10 cellular contexts compared by ENCODE assay signal in the genomic region with DNA sequence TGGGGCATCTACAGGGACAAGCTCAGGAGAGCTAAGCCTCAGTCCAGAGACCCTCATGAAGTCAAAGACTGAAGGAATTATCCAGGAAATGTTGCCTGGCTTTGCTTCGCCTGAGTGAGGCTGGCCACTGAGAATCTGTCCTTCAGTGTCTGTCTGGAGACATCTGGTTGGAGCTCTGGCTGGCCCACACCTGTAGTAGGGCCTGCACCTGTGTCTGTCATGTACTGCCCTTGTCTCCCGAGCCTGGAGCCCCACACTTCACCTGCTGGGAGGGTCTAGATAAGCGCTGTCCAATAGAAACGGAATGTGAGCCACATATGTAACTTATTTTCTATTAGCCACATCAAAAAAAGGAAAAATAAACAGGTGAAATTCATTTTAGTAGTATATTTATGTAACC. TPM values are rescaled to one million over a fixed set of nuclear protein-coding genes. Genes with fewer than 3 reads are reported as not detected.
DNase-seq lines count a peak whose midpoint lies in the region; ATAC-seq, FAIRE-seq and TF ChIP-seq lines count a peak whose summit lies in the region.
"Had no signal": no experiment of that assay in that cellular context is flagged by ENCODE, and none has a peak within 500 bp of the region (broad histone marks: within the 10 kb centered on the region; RNA-seq: fewer than 3 reads in every experiment).

No MANE protein-coding gene starts in this region.

- no peak for ATAC-seq in GM18907 (IDR thresholded peaks at IDR 0.05; ENCODE audit: unreplicated experiment)
- ATAC-seq in HG03139 (IDR thresholded peaks at IDR 0.05; ENCODE audit: unreplicated experiment) = no peak

- H3F3A ChIP-seq in PC-9 (ENCODE audit: insufficient read depth, low read depth) = peaks cover 30% of the 10 kb centered on the region

- BruUV-seq in PC-9 (replicated peaks; lab: Mats Ljungman, UMichigan) (no TSS peak), endothelial cell of umbilical vein (replicated peaks; lab: Mats Ljungman, UMichigan) (no TSS peak)

- peaks cover 45 to 99% (median 70%) of the 10 kb centered on the region in 10 experiments for H3K4me1 ChIP-seq in BLaER1 treated with 17β-estradiol and CSF1 and Interleukin-3, amounts not matched to agents 10 nM and 100 nM
- H3K4me1 ChIP-seq in PC-9 (replicated peaks; ENCODE audit: insufficient read depth) (peaks cover 63% of the 10 kb centered on the region), endothelial cell of umbilical vein (ENCODE audit: control insufficient read depth, extremely low read depth, insufficient read depth, low read length) (peaks cover 10% of the 10 kb centered on the region), parathyroid adenoma (peaks cover 21% of the 10 kb centered on the region)

- H3K27me3 ChIP-seq in BLaER1 treated with 17β-estradiol and CSF1 and Interleukin-3, amounts not matched to agents 10 nM and 100 nM = no peaks in the 10 kb centered on the region
- H3K27me3 ChIP-seq in PC-9 (ENCODE audit: insufficient read depth, low read depth) = no peaks in the 10 kb centered on the region
- no peaks in the 10 kb centered on the region for H3K27me3 ChIP-seq in endothelial cell of umbilical vein (ENCODE audit: control insufficient read depth in 2 of 2, insufficient read depth in 2 of 2, low read length in 2 of 2)
- H3K27me3 ChIP-seq in parathyroid adenoma (ENCODE audit: control insufficient read depth, insufficient read depth, low read length) = no peaks in the 10 kb centered on the region

- FAIRE-seq in endothelial cell of umbilical vein (lab: Jason Lieb, UNC) = no peak

- H4K20me1 ChIP-seq in BLaER1 treated with 17β-estradiol and CSF1 and Interleukin-3, amounts not matched to agents 10 nM and 100 nM = no peaks in the 10 kb centered on the region
- H4K20me1 ChIP-seq in PC-9 (ENCODE audit: insufficient read depth) = no peaks in the 10 kb centered on the region
- H4K20me1 ChIP-seq in endothelial cell of umbilical vein (replicated peaks; ENCODE audit: control insufficient read depth, extremely low read depth, insufficient read depth, low read length) = no peaks in the 10 kb centered on the region

- H3K4me3 ChIP-seq in BLaER1 treated with 17β-estradiol and CSF1 and Interleukin-3, amounts not matched to agents 10 nM and 100 nM = peak overlapping the region in 1 of 10 experiments; percentile 7; a peak in 2 of 20 replicates
- no peak overlapping the region for H3K4me3 ChIP-seq in PC-9
- no peak overlapping the region for H3K4me3 ChIP-seq in endothelial cell of umbilical vein (replicated peaks in 1 of 3; ENCODE audit: insufficient read depth in 1 of 3, low read depth in 1 of 3, low read length in 3 of 3)
- H3K4me3 ChIP-seq in parathyroid adenoma (ENCODE audit: low read depth, low read length) = peak overlapping the region; percentile 44
- H3K4me3 ChIP-seq: HAP-1 had no signal

- intact Hi-C loops in PC-9 (cut with micrococcal nuclease; ENCODE audit: unreplicated experiment) = loop anchor here (10.0 kb wide), 1 partner anchor 555 kb away; no protein-coding TSS in a partner anchor
- intact Hi-C loops in endothelial cell of umbilical vein (cut with micrococcal nuclease) = loop anchor here (1.0 kb wide), 1 partner anchor 9 kb away; no protein-coding TSS in a partner anchor

- no peak overlapping the region for H2AFZ ChIP-seq in PC-9
- H2AFZ ChIP-seq in endothelial cell of umbilical vein (ENCODE audit: low read depth, low read length) = peak overlapping the region; percentile 57
- peak overlapping the region; percentile 94 for H2AFZ ChIP-seq in parathyroid adenoma

- POLR2A ChIA-PET in PC-9 (lab: Charles Lee; ENCODE audit: unreplicated experiment) = interaction anchor here (0.6 kb wide), 1 partner anchor 124 kb away, joined by 3 read pairs; no protein-coding TSS in a partner anchor
- POLR2A ChIA-PET in endothelial cell of umbilical vein (lab: Charles Lee) = interaction anchor here (1.2 kb wide), 1 partner anchor 9 kb away, joined by 3 read pairs; no protein-coding TSS in a partner anchor

- H3K79me2 ChIP-seq in PC-9 (ENCODE audit: low read depth) (no peaks in the 10 kb centered on the region), endothelial cell of umbilical vein (ENCODE audit: control insufficient read depth, insufficient read depth, low read length) (no peaks in the 10 kb centered on the region), parathyroid adenoma (no peaks in the 10 kb centered on the region)

- peak overlapping the region; percentile 70 to 93 (median 80) for H3K4me2 ChIP-seq in BLaER1 treated with 17β-estradiol and CSF1 and Interleukin-3, amounts not matched to agents 10 nM and 100 nM
- H3K4me2 ChIP-seq in PC-9 (peak overlapping the region; percentile 58), endothelial cell of umbilical vein (ENCODE audit: insufficient read depth, low read length) (no peak overlapping the region), parathyroid adenoma (ENCODE audit: low read length) (peak overlapping the region; percentile 56)

- peak overlapping the region in 9 of 11 experiments; percentile 15 to 72 (median 62); a peak in 14 of 22 replicates for H3K27ac ChIP-seq in BLaER1 treated with 17β-estradiol and CSF1 and Interleukin-3, amounts not matched to agents 10 nM and 100 nM
- H3K27ac ChIP-seq in PC-9 (no peak overlapping the region), endothelial cell of umbilical vein (ENCODE audit: insufficient read depth, low read depth, low read length) (no peak overlapping the region), parathyroid adenoma (peak overlapping the region; percentile 97)

- peak overlapping the region in 4 of 11 experiments; percentile 25 to 56 (median 48); a peak in 2 of 22 replicates for H3K9ac ChIP-seq in BLaER1 treated with 17β-estradiol and CSF1 and Interleukin-3, amounts not matched to agents 10 nM and 100 nM
- H3K9ac ChIP-seq in endothelial cell of umbilical vein (replicated peaks; ENCODE audit: extremely low read depth, insufficient read depth, low read length) = no peak overlapping the region
- H3K9ac ChIP-seq in parathyroid adenoma = no peak overlapping the region

- CTCF ChIA-PET in PC-9 (lab: Charles Lee) (interaction anchor here (0.6 to 0.9 kb wide), 2 partner anchors 9 to 40 kb away, joined by 3 read pairs; no protein-coding TSS in a partner anchor), endothelial cell of umbilical vein (lab: Charles Lee) (interaction anchor here (0.9 to 15.5 kb wide), 8 partner anchors 9 to 123 kb away, joined by 3 to 427 read pairs (median 6); partner anchors contain the start of genes HDAC7, RAPGEF3 and RPAP3)

- no peaks in the 10 kb centered on the region for H3K9me3 ChIP-seq in BLaER1 treated with 17β-estradiol and CSF1 and Interleukin-3, amounts not matched to agents 10 nM and 100 nM (replicated peaks in 1 of 11)
- H3K9me3 ChIP-seq in PC-9 (ENCODE audit: insufficient read depth, low read depth) (0 out of 2 replicates have a peak, but pooled peaks cover 4% of the 10 kb centered on the region), endothelial cell of umbilical vein (replicated peaks; ENCODE audit: control insufficient read depth, insufficient read depth, low read length) (no peaks in the 10 kb centered on the region), parathyroid adenoma (ENCODE audit: control insufficient read depth, low read length) (no peaks in the 10 kb centered on the region)
- H3K9me3 ChIP-seq: HAP-1 had no signal

- no peaks in the 10 kb centered on the region for H3K9me1 ChIP-seq in endothelial cell of umbilical vein (replicated peaks; ENCODE audit: control insufficient read depth, extremely low read depth, insufficient read depth, low read length)

- DNase-seq in PC-9 = no peak
- DNase-seq in endothelial cell of umbilical vein (ENCODE audit: low read depth, low spot score) = no peak
- no peak for DNase-seq in RKO (ENCODE audit: low spot score)
- DNase-seq in COLO668 (lab: John Stamatoyannopoulos, UW; ENCODE audit: unreplicated experiment) = no peak
- DNase-seq: NCI-H1436 had no signal

- no peak for TF ChIP-seq POLR2A in endothelial cell of umbilical vein (IDR thresholded peaks at IDR 0.05; ENCODE audit: low read depth, low read length)

- H3K36me3 ChIP-seq in BLaER1 treated with 17β-estradiol and CSF1 and Interleukin-3, amounts not matched to agents 10 nM and 100 nM = no peaks in the 10 kb centered on the region
- H3K36me3 ChIP-seq in PC-9 (ENCODE audit: low read depth) (no peaks in the 10 kb centered on the region), endothelial cell of umbilical vein (ENCODE audit: control insufficient read depth in 2 of 2, extremely low read depth in 1 of 2, insufficient read depth in 2 of 2, low read length in 2 of 2) (no peaks in the 10 kb centered on the region), parathyroid adenoma (ENCODE audit: control insufficient read depth, insufficient read depth, low read length) (no peaks in the 10 kb centered on the region)
- H3K36me3 ChIP-seq: HAP-1 had no signal

- dilution Hi-C loops in endothelial cell of umbilical vein (cut with MboI; ENCODE audit: extremely low pct_ligation_motif_present, low sequenced_read_pairs) = no loop called here

- TF ChIP-seq CTCF in PC-9 (conservative IDR thresholded peaks at IDR 0.05) (no peak), endothelial cell of umbilical vein (IDR thresholded peaks at IDR 0.05; ENCODE audit: extremely low read depth in 1 of 2, insufficient read depth in 1 of 2, low read depth in 1 of 2, low read length in 2 of 2) (no peak), parathyroid adenoma (IDR thresholded peaks at IDR 0.05) (no peak)

- H3K9me2 ChIP-seq in PC-9 (ENCODE audit: insufficient read depth) = no peaks in the 10 kb centered on the region

TF ChIP-seq in endothelial cell of umbilical vein, 7 proteins besides CTCF, POLR2A, EP300 and RAD21 (continues in another document):
- TF ChIP-seq MYC (IDR thresholded peaks at IDR 0.05; ENCODE audit: low read depth, low read length) = no peak

RNA-seq across cellular contexts. Expression of gene HDAC7, which starts 9.9 kb away (rescaled TPM):
- total RNA-seq in PC-9 (2021) (106 and 114 TPM in 2 replicates), endothelial cell of umbilical vein (249 and 252 TPM in 2 replicates)
- 119 and 122 TPM in 2 replicates for polyA plus RNA-seq in endothelial cell of umbilical vein
- polyA plus RNA-seq in endothelial cell of umbilical vein (2011; cell fraction: cytosol; rRNA removed) = 101 and 125 TPM in 2 replicates
- polyA plus RNA-seq in endothelial cell of umbilical vein (2011; cell fraction: nucleus; rRNA removed) = 462 and 531 TPM in 2 replicates
- 105 and 119 TPM in 2 replicates for polyA plus RNA-seq in endothelial cell of umbilical vein (2012)
- polyA minus RNA-seq in endothelial cell of umbilical vein = 81.4 and 95.8 TPM in 2 replicates
- 25.6 TPM for polyA minus RNA-seq in endothelial cell of umbilical vein (2011; cell fraction: cytosol; rRNA and poly(A)+ RNA removed)
- polyA minus RNA-seq in endothelial cell of umbilical vein (2011; cell fraction: nucleus; rRNA and poly(A)+ RNA removed) = 127 and 192 TPM in 2 replicates

RNA-seq across cellular contexts. Expression of gene SLC48A1, which starts 56.5 kb away (rescaled TPM):
- total RNA-seq in PC-9 (2021) (76.4 and 108 TPM in 2 replicates), endothelial cell of umbilical vein (17.9 and 20.3 TPM in 2 replicates)
- polyA plus RNA-seq in endothelial cell of umbilical vein = 17.3 and 19.8 TPM in 2 replicates
- polyA plus RNA-seq in endothelial cell of umbilical vein (2011; cell fraction: cytosol; rRNA removed) = 13.0 and 14.1 TPM in 2 replicates
- polyA plus RNA-seq in endothelial cell of umbilical vein (2011; cell fraction: nucleus; rRNA removed) = 21.7 and 24.5 TPM in 2 replicates
- 14.7 and 19.3 TPM in 2 replicates for polyA plus RNA-seq in endothelial cell of umbilical vein (2012)
- polyA minus RNA-seq in endothelial cell of umbilical vein = 14.9 and 20.7 TPM in 2 replicates
- polyA minus RNA-seq in endothelial cell of umbilical vein (2011; cell fraction: cytosol; rRNA and poly(A)+ RNA removed) = 18.2 TPM
- polyA minus RNA-seq in endothelial cell of umbilical vein (2011; cell fraction: nucleus; rRNA and poly(A)+ RNA removed) = 7.0 and 7.5 TPM in 2 replicates

Comparison
In these comparisons a context has a peak if more than half of its experiments do, and no peak if none do; other contexts are left out.
1. H3K27ac ChIP-seq: peak in BLaER1 treated with 17β-estradiol and CSF1 and Interleukin-3, amounts not matched to agents 10 nM and 100 nM (9 of 11) and parathyroid adenoma (single experiment); none in PC-9 (single experiment) and endothelial cell of umbilical vein (single experiment).